ENCODE assay signal across 1 cellular context in genomic region chr4:188819243-188819642, GRCh38.
TF ChIP-seq lines count a peak whose summit lies in the region.

No MANE protein-coding gene starts in this region.

TF ChIP-seq in IMR-90, 13 proteins besides CTCF, POLR2A, EP300 and RAD21 (continued from another document):
- no peak for TF ChIP-seq BHLHE40 (IDR thresholded peaks at IDR 0.05; ENCODE audit: low read depth, low read length)
- TF ChIP-seq MAFK (IDR thresholded peaks at IDR 0.05; ENCODE audit: low read depth, low read length), result no peak
- TF ChIP-seq NFE2L2 (IDR thresholded peaks at IDR 0.05; ENCODE audit: low read depth, low read length), result no peak
